8 cellular contexts compared by ENCODE assay signal in the genomic region with DNA sequence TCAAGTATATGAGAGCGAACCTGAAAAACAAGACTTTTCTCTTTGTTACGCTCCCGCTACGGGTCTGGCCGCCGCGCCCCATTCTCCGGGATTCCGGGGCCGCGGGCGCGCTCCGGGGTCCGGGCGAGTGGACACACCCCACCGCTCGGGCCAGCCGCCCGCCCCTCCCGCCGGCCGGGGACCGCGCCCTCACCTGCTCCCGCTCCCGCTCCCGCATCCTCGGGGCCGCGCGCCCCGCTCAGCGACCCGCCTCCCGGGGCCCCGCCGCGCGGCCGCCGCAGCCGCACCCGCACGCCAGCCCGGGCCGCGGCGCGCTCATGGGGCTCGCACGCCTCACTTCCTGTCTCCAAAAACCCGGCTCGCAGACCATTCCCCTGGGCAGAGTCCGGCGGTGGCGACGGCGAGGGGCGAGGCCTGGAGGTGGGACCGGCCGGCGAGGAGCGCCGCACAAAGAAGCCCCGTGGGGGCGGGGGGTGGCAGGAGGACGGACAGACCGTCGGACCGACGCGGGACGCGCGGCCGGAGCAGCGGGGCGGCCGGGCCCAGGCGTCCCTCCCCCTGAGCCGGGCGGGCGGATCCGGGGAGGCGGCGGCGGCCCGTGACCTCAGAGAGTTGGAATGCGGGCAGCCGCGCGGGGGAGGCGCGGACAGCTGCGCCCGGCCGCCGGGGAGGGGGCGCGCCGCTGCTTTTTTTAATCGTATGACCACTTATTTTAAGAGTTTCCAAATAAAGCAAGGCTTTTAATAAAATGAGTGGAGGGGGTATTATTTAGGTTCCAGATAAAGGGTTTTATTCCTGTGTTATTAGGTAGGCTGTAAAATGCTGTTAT. TPM values are rescaled to one million over a fixed set of nuclear protein-coding genes. Genes with fewer than 3 reads are reported as not detected.
DNase-seq lines count a peak whose midpoint lies in the region; ATAC-seq and TF ChIP-seq lines count a peak whose summit lies in the region.

Gene PTPN21, minus strand, starts transcription at position 550 of the 829 bp plus-strand sequence. CDS start 4,590 bp downstream, outside the sequence.

- H3K27me3 ChIP-seq in KMS-11 (ENCODE audit: insufficient read depth, low read depth) (no peaks in the 10 kb centered on the region), gastroesophageal sphincter (no peaks in the 10 kb centered on the region)

- peaks cover 26 to 50% of the 10 kb centered on the region in 2 donors for H3K27me3 Mint-ChIP-seq in natural killer cell treated with Interleukin-12 subunit alpha and Interleukin-12 subunit beta and Interleukin-15 and Interleukin-18, amount 100 ng/mL, for 72 hours

- H3K27ac Mint-ChIP-seq in activated naive CD4-positive, alpha-beta T cell treated with anti-CD3 and anti-CD28 coated beads, Interleukin-2, amount 50 U/mL, for 72 hours = no peak within 1 kb of the TSS
- no peak within 1 kb of the TSS for H3K27ac Mint-ChIP-seq in natural killer cell treated with Interleukin-12 subunit alpha and Interleukin-12 subunit beta and Interleukin-15 and Interleukin-18, amount 100 ng/mL, for 72 hours

- H3K36me3 Mint-ChIP-seq in activated naive CD4-positive, alpha-beta T cell treated with anti-CD3 and anti-CD28 coated beads, Interleukin-2, amount 50 U/mL, for 72 hours = peaks cover 0 to 5% of the 10 kb centered on the region in 2 donors
- no peaks in the 10 kb centered on the region for H3K36me3 Mint-ChIP-seq in natural killer cell treated with Interleukin-12 subunit alpha and Interleukin-12 subunit beta and Interleukin-15 and Interleukin-18, amount 100 ng/mL, for 72 hours

- DNase-seq in AG09309 (ENCODE audit: low read depth) (no peak), GM13976 (ENCODE audit: low spot score) (peak; percentile 62), Kasumi-1 (lab: John Stamatoyannopoulos, UW) (no peak), NCI-H446 treated with DMSO at 0.1 percent for 48 hours (lab: John Stamatoyannopoulos, UW) (no peak)
- no peak for DNase-seq in activated naive CD4-positive, alpha-beta T cell treated with anti-CD3 and anti-CD28 coated beads, Interleukin-2, amount 50 U/mL, for 72 hours (ENCODE audit: low spot score in 2 of 2)
- DNase-seq in natural killer cell treated with Interleukin-12 subunit alpha and Interleukin-12 subunit beta and Interleukin-15 and Interleukin-18, amount 100 ng/mL, for 72 hours (ENCODE audit: low spot score) = peak; percentile 66

- peak; percentile 63 to 71 for TF ChIP-seq POLR2A in gastroesophageal sphincter (IDR thresholded peaks at IDR 0.05)

- H3K4me3 Mint-ChIP-seq in natural killer cell treated with Interleukin-12 subunit alpha and Interleukin-12 subunit beta and Interleukin-15 and Interleukin-18, amount 100 ng/mL, for 72 hours = peak within 1 kb of the TSS; percentile 75

- H3K4me3 ChIP-seq in AG09309 (ENCODE audit: control insufficient read depth, low read depth, low read length) = peak within 1 kb of the TSS; percentile 64
- no peak within 1 kb of the TSS for H3K4me3 ChIP-seq in KMS-11 (IDR thresholded peaks at IDR 0.05; ENCODE audit: insufficient read depth, low read depth, low read length)
- H3K4me3 ChIP-seq in gastroesophageal sphincter = peak within 1 kb of the TSS; percentile 48 to 77

- TF ChIP-seq EP300 in gastroesophageal sphincter (IDR thresholded peaks at IDR 0.05) = no peak

- peak; percentile 45 to 65 for ATAC-seq in activated naive CD4-positive, alpha-beta T cell treated with anti-CD3 and anti-CD28 coated beads, Interleukin-2, amount 50 U/mL, for 72 hours
- ATAC-seq in gastroesophageal sphincter = peak; percentile 92
- peak; percentile 72 to 75 for ATAC-seq in natural killer cell treated with Interleukin-12 subunit alpha and Interleukin-12 subunit beta and Interleukin-15 and Interleukin-18, amount 100 ng/mL, for 72 hours

- H3K27ac ChIP-seq in KMS-11 (no peak within 1 kb of the TSS), gastroesophageal sphincter (peak within 1 kb of the TSS; percentile 65 to 94 (median 91))

- H3K9ac ChIP-seq in KMS-11 = peak within 1 kb of the TSS; percentile 41; the same call in 1 of the 2 replicates

- H3K4me1 ChIP-seq in KMS-11 (ENCODE audit: low read depth, poor library complexity, severe bottlenecking) (peaks cover 6% of the 10 kb centered on the region), gastroesophageal sphincter (peaks cover 0 to 48% (median 3%) of the 10 kb centered on the region in 3 donors)

- WGBS in gastroesophageal sphincter (ENCODE audit: low coverage in 1 of 2), 2 donors = 0 to 1% methylated on average over 8 to 18 of the region's 103 CpGs

- no peaks in the 10 kb centered on the region for H3K9me3 ChIP-seq in gastroesophageal sphincter

- H3K9me3 Mint-ChIP-seq in activated naive CD4-positive, alpha-beta T cell treated with anti-CD3 and anti-CD28 coated beads, Interleukin-2, amount 50 U/mL, for 72 hours = no peaks in the 10 kb centered on the region
- H3K9me3 Mint-ChIP-seq in natural killer cell treated with Interleukin-12 subunit alpha and Interleukin-12 subunit beta and Interleukin-15 and Interleukin-18, amount 100 ng/mL, for 72 hours = no peaks in the 10 kb centered on the region

- H3K4me2 ChIP-seq in KMS-11 = peak within 1 kb of the TSS; percentile 34; the same call in 1 of the 2 replicates

- no peaks in the 10 kb centered on the region for H4K20me1 ChIP-seq in KMS-11 (ENCODE audit: insufficient read depth)

- H3K36me3 ChIP-seq in KMS-11 (ENCODE audit: insufficient read depth) = no peaks in the 10 kb centered on the region
- H3K36me3 ChIP-seq in gastroesophageal sphincter = peaks cover 0 to 8% of the 10 kb centered on the region in 2 donors

- in situ Hi-C loops in GM13976 (cut with MboI; ENCODE audit: low sequenced_read_pairs, unreplicated experiment) = no loop called here

- peak within 1 kb of the TSS; percentile 57; the same call in 1 of the 2 replicates for H2AFZ ChIP-seq in KMS-11 (ENCODE audit: low read depth)

- H3K79me2 ChIP-seq in KMS-11 (ENCODE audit: insufficient read depth, low read depth) = no peaks in the 10 kb centered on the region

- TF ChIP-seq CTCF in AG09309 (IDR thresholded peaks at IDR 0.05; ENCODE audit: control insufficient read depth, insufficient read depth, low read depth, low read length, missing control alignments) (no peak), GM13976 (IDR thresholded peaks at IDR 0.05; ENCODE audit: borderline replicate concordance, control extremely low read depth, extremely low read depth, insufficient read depth, missing control alignments) (no peak), KMS-11 (conservative IDR thresholded peaks at IDR 0.05; ENCODE audit: low read depth, low read length) (no peak), gastroesophageal sphincter (IDR thresholded peaks at IDR 0.05) (no peak)

- peaks cover 11 to 28% of the 10 kb centered on the region in 2 donors for H3K4me1 Mint-ChIP-seq in natural killer cell treated with Interleukin-12 subunit alpha and Interleukin-12 subunit beta and Interleukin-15 and Interleukin-18, amount 100 ng/mL, for 72 hours (ENCODE audit: low read depth in 2 of 2)

RNA-seq across cellular contexts. Expression of gene PTPN21, which starts in this region (rescaled TPM):
- total RNA-seq in activated naive CD4-positive, alpha-beta T cell treated with anti-CD3 and anti-CD28 coated beads, Interleukin-2, amount 50 U/mL, for 72 hours = not detected
- 10 to 100 TPM; 24.4 to 51.8 (median 32.2) TPM for total RNA-seq in gastroesophageal sphincter
- total RNA-seq in natural killer cell treated with Interleukin-12 subunit alpha and Interleukin-12 subunit beta and Interleukin-15 and Interleukin-18, amount 100 ng/mL, for 72 hours = under 1 TPM; 0.50 to 0.53 TPM

Comparison
In these comparisons a context has a peak if more than half of its experiments do, and no peak if none do; other contexts are left out.
1. RNA of gene PTPN21 (total RNA-seq): 24.4 to 51.8 TPM in gastroesophageal sphincter; 0.50 to 0.53 TPM in natural killer cell treated with Interleukin-12 subunit alpha and Interleukin-12 subunit beta and Interleukin-15 and Interleukin-18, amount 100 ng/mL, for 72 hours and not detected in activated naive CD4-positive, alpha-beta T cell treated with anti-CD3 and anti-CD28 coated beads, Interleukin-2, amount 50 U/mL, for 72 hours; every median in the first group is over 10 times any median in the second.
2. Peak in ATAC-seq in activated naive CD4-positive, alpha-beta T cell treated with anti-CD3 and anti-CD28 coated beads, Interleukin-2, amount 50 U/mL, for 72 hours; RNA of the gene not detected or under 1 TPM.
3. Peak in DNase-seq and ATAC-seq in natural killer cell treated with Interleukin-12 subunit alpha and Interleukin-12 subunit beta and Interleukin-15 and Interleukin-18, amount 100 ng/mL, for 72 hours; RNA of the gene not detected or under 1 TPM.
4. Peak in every context shown above with its lines, with median percentiles within 50 percentile points of each other: ATAC-seq.